Comparison of ENCODE assay signal across 1 cellular context in the genomic region with DNA sequence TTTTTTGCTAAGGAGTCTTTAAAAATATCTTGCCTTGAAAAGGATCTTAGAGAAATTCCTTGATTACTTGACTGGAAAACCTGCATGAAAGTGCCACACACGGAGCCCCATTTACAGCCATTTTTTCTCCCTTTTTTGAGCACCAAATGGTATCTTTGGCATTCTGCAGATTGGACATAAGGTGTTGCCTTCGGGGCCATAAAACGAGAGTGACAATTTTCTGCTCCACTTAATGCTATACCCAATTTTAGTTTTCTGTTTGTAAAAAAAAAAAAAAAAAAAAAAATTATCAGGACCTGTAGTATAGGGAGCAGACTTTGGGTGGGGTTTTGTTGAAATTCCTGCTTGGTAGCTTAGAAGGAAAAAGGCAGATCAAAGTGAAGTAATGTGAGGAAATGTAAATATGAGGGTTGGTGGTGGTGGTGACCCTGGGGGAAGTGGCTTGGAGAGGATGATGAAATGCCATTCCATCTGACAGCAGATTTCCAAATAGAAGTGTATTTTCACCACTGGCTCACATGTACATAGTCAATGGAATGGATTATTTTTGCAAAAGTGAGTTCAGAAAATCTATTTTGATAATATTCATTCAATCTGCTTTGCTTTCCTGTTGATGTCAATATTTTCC.
TF ChIP-seq lines count a peak whose summit lies in the region.

No MANE protein-coding gene starts in this region.

TF ChIP-seq in HepG2, 621 proteins besides CTCF, POLR2A, EP300 and RAD21 (continued from another document and continues in another):
- TF ChIP-seq NR2F6 (IDR thresholded peaks at IDR 0.05) = peak; percentile 93
- peak; percentile 96 for TF ChIP-seq NR2F6 (CRISPR knock-in tag; IDR thresholded peaks at IDR 0.05)
- TF ChIP-seq, protein P1, sequence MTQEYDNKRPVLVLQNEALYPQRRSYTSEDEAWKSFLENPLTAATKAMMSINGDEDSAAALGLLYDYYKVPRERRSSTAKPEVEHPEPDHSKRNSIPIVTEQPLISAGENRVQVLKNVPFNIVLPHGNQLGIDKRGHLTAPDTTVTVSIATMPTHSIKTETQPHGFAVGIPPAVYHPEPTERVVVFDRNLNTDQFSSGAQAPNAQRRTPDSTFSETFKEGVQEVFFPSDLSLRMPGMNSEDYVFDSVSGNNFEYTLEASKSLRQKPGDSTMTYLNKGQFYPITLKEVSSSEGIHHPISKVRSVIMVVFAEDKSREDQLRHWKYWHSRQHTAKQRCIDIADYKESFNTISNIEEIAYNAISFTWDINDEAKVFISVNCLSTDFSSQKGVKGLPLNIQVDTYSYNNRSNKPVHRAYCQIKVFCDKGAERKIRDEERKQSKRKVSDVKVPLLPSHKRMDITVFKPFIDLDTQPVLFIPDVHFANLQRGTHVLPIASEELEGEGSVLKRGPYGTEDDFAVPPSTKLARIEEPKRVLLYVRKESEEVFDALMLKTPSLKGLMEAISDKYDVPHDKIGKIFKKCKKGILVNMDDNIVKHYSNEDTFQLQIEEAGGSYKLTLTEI (CRISPR knock-in tag; conservative IDR thresholded peaks at IDR 0.05) = no peak
- no peak for TF ChIP-seq MYC (CRISPR knock-in tag; IDR thresholded peaks at IDR 0.05; ENCODE audit: borderline replicate concordance)
- no peak; the same call in 1 of the 2 replicates for TF ChIP-seq ATF1 (CRISPR knock-in tag; IDR thresholded peaks at IDR 0.05)
- TF ChIP-seq, protein P2, sequence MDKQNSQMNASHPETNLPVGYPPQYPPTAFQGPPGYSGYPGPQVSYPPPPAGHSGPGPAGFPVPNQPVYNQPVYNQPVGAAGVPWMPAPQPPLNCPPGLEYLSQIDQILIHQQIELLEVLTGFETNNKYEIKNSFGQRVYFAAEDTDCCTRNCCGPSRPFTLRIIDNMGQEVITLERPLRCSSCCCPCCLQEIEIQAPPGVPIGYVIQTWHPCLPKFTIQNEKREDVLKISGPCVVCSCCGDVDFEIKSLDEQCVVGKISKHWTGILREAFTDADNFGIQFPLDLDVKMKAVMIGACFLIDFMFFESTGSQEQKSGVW (CRISPR knock-in tag; IDR thresholded peaks at IDR 0.05; ENCODE audit: borderline replicate concordance) = no peak
- TF ChIP-seq, protein P3, sequence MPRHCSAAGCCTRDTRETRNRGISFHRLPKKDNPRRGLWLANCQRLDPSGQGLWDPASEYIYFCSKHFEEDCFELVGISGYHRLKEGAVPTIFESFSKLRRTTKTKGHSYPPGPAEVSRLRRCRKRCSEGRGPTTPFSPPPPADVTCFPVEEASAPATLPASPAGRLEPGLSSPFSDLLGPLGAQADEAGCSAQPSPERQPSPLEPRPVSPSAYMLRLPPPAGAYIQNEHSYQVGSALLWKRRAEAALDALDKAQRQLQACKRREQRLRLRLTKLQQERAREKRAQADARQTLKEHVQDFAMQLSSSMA (CRISPR knock-in tag; IDR thresholded peaks at IDR 0.05) = no peak
- TF ChIP-seq ATF5 (CRISPR knock-in tag; IDR thresholded peaks at IDR 0.05; ENCODE audit: low read depth) = 0 out of 2 replicates have a peak, but pooled peaks have one; percentile 40
- TF ChIP-seq MTA3 (CRISPR knock-in tag; IDR thresholded peaks at IDR 0.05) = no peak
- no peak for TF ChIP-seq SP1 (IDR thresholded peaks at IDR 0.05)
- TF ChIP-seq SP1 (CRISPR knock-in tag; IDR thresholded peaks at IDR 0.05) = no peak
- peak; percentile 63; the same call in 1 of the 2 replicates for TF ChIP-seq RXRA (CRISPR knock-in tag; IDR thresholded peaks at IDR 0.05)
- peak; percentile 90 for TF ChIP-seq HDAC2 (CRISPR knock-in tag; IDR thresholded peaks at IDR 0.05)
- TF ChIP-seq PPARG (CRISPR knock-in tag; conservative IDR thresholded peaks at IDR 0.05) = 0 out of 2 replicates have a peak, but pooled peaks have one; percentile 57
- TF ChIP-seq ZNF782 (CRISPR knock-in tag; IDR thresholded peaks at IDR 0.05; ENCODE audit: borderline replicate concordance) = no peak
- TF ChIP-seq, protein P4, sequence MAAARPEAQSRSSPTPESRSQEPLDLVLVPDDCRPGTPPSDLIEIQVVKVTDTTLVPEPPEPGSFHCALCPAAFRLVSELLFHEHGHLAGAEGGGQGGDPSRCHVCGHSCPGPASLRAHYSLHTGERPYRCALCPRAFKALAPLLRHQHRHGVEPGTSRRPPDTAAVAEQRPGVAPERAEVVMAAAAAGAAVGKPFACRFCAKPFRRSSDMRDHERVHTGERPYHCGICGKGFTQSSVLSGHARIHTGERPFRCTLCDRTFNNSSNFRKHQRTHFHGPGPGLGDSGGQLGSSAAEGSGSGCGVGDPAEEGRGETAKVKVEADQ (CRISPR knock-in tag; IDR thresholded peaks at IDR 0.05; ENCODE audit: borderline replicate concordance) = no peak
- no peak for TF ChIP-seq STAT5B (CRISPR knock-in tag; IDR thresholded peaks at IDR 0.05)
- TF ChIP-seq RFX3 (CRISPR knock-in tag; IDR thresholded peaks at IDR 0.05) = no peak
- TF ChIP-seq ZNF607 (CRISPR knock-in tag; IDR thresholded peaks at IDR 0.05; ENCODE audit: borderline replicate concordance) = no peak
- TF ChIP-seq ZMYM3 (CRISPR knock-in tag; IDR thresholded peaks at IDR 0.05) = peak; percentile 79
- no peak for TF ChIP-seq NAIF1 (CRISPR knock-in tag; IDR thresholded peaks at IDR 0.05; ENCODE audit: borderline replicate concordance)
- no peak for TF ChIP-seq ZNF839 (CRISPR knock-in tag; IDR thresholded peaks at IDR 0.05; ENCODE audit: borderline replicate concordance)
- TF ChIP-seq PRMT3 (CRISPR knock-in tag; IDR thresholded peaks at IDR 0.05; ENCODE audit: borderline replicate concordance, low read depth) = no peak
- no peak for TF ChIP-seq HNRNPL (IDR thresholded peaks at IDR 0.05; ENCODE audit: low read depth, low read length)
- TF ChIP-seq, protein P5, sequence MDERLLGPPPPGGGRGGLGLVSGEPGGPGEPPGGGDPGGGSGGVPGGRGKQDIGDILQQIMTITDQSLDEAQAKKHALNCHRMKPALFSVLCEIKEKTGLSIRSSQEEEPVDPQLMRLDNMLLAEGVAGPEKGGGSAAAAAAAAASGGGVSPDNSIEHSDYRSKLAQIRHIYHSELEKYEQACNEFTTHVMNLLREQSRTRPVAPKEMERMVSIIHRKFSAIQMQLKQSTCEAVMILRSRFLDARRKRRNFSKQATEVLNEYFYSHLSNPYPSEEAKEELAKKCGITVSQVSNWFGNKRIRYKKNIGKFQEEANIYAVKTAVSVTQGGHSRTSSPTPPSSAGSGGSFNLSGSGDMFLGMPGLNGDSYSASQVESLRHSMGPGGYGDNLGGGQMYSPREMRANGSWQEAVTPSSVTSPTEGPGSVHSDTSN (CRISPR knock-in tag; IDR thresholded peaks at IDR 0.05) = 0 out of 2 replicates have a peak, but pooled peaks have one; percentile 15
- TF ChIP-seq ZBTB1 (CRISPR knock-in tag; IDR thresholded peaks at IDR 0.05; ENCODE audit: borderline replicate concordance) = no peak
- TF ChIP-seq ZMAT5 (CRISPR knock-in tag; IDR thresholded peaks at IDR 0.05; ENCODE audit: borderline replicate concordance, low read depth) = no peak
- TF ChIP-seq ZNF143 (CRISPR knock-in tag; IDR thresholded peaks at IDR 0.05) = no peak
- no peak for TF ChIP-seq ZNF512 (CRISPR knock-in tag; IDR thresholded peaks at IDR 0.05)
- TF ChIP-seq SNAPC5 (CRISPR knock-in tag; IDR thresholded peaks at IDR 0.05; ENCODE audit: borderline replicate concordance) = no peak
- TF ChIP-seq HDAC1 (CRISPR knock-in tag; IDR thresholded peaks at IDR 0.05) = peak; percentile 87
- TF ChIP-seq, protein P6, sequence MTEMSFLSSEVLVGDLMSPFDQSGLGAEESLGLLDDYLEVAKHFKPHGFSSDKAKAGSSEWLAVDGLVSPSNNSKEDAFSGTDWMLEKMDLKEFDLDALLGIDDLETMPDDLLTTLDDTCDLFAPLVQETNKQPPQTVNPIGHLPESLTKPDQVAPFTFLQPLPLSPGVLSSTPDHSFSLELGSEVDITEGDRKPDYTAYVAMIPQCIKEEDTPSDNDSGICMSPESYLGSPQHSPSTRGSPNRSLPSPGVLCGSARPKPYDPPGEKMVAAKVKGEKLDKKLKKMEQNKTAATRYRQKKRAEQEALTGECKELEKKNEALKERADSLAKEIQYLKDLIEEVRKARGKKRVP (CRISPR knock-in tag; IDR thresholded peaks at IDR 0.05) = peak; percentile 38 to 99; a peak in 2 of 4 replicates
- no peak for TF ChIP-seq ZZZ3 (CRISPR knock-in tag; IDR thresholded peaks at IDR 0.05; ENCODE audit: borderline replicate concordance)
- peak; percentile 94 for TF ChIP-seq ZNF362 (CRISPR knock-in tag; IDR thresholded peaks at IDR 0.05; ENCODE audit: borderline replicate concordance)
- no peak for TF ChIP-seq WIZ (CRISPR knock-in tag; IDR thresholded peaks at IDR 0.05)
- TF ChIP-seq TEAD2 (CRISPR knock-in tag; IDR thresholded peaks at IDR 0.05) = no peak
- TF ChIP-seq, protein P7, sequence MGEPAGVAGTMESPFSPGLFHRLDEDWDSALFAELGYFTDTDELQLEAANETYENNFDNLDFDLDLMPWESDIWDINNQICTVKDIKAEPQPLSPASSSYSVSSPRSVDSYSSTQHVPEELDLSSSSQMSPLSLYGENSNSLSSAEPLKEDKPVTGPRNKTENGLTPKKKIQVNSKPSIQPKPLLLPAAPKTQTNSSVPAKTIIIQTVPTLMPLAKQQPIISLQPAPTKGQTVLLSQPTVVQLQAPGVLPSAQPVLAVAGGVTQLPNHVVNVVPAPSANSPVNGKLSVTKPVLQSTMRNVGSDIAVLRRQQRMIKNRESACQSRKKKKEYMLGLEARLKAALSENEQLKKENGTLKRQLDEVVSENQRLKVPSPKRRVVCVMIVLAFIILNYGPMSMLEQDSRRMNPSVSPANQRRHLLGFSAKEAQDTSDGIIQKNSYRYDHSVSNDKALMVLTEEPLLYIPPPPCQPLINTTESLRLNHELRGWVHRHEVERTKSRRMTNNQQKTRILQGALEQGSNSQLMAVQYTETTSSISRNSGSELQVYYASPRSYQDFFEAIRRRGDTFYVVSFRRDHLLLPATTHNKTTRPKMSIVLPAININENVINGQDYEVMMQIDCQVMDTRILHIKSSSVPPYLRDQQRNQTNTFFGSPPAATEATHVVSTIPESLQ (CRISPR knock-in tag; conservative IDR thresholded peaks at IDR 0.05) = no peak
- 0 out of 2 replicates have a peak, but pooled peaks have one; percentile 31 for TF ChIP-seq JUN (CRISPR knock-in tag; IDR thresholded peaks at IDR 0.05)
- TF ChIP-seq, protein P8, sequence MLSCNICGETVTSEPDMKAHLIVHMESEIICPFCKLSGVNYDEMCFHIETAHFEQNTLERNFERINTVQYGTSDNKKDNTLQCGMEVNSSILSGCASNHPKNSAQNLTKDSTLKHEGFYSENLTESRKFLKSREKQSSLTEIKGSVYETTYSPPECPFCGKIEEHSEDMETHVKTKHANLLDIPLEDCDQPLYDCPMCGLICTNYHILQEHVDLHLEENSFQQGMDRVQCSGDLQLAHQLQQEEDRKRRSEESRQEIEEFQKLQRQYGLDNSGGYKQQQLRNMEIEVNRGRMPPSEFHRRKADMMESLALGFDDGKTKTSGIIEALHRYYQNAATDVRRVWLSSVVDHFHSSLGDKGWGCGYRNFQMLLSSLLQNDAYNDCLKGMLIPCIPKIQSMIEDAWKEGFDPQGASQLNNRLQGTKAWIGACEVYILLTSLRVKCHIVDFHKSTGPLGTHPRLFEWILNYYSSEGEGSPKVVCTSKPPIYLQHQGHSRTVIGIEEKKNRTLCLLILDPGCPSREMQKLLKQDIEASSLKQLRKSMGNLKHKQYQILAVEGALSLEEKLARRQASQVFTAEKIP (CRISPR knock-in tag; IDR thresholded peaks at IDR 0.05; ENCODE audit: borderline replicate concordance) = no peak
- no peak for TF ChIP-seq ATM (IDR thresholded peaks at IDR 0.05; ENCODE audit: borderline replicate concordance)
- no peak for TF ChIP-seq SOX6 (IDR thresholded peaks at IDR 0.05)
- peak; percentile 91 for TF ChIP-seq SOX6 (CRISPR knock-in tag; IDR thresholded peaks at IDR 0.05)
- 0 out of 2 replicates have a peak, but pooled peaks have one; percentile 53 for TF ChIP-seq NCOR1 (IDR thresholded peaks at IDR 0.05; ENCODE audit: borderline replicate concordance, low read length)
- TF ChIP-seq CREB3 (CRISPR knock-in tag; IDR thresholded peaks at IDR 0.05) = no peak
- TF ChIP-seq FOXJ3 (CRISPR knock-in tag; IDR thresholded peaks at IDR 0.05; ENCODE audit: borderline replicate concordance) = peak; percentile 85; the same call in 1 of the 2 replicates
- no peak for TF ChIP-seq ZNF468 (CRISPR knock-in tag; IDR thresholded peaks at IDR 0.05)
